8 cellular contexts compared by ENCODE assay signal in genomic region chr5:86679529-86679928, GRCh38.
DNase-seq lines count a peak whose midpoint lies in the region; ATAC-seq and TF ChIP-seq lines count a peak whose summit lies in the region.

No MANE protein-coding gene starts in this region.

- peak; percentile 51 for DNase-seq in NCI-H2107 treated with DMSO at 0.1 percent for 48 hours (lab: John Stamatoyannopoulos, UW; ENCODE audit: unreplicated experiment)
- no peak for DNase-seq in NCI-H2107 (lab: John Stamatoyannopoulos, UW)
- peak; percentile 67 for DNase-seq in NCI-H2081 treated with DMSO at 0.1 percent for 48 hours (lab: John Stamatoyannopoulos, UW)
- DNase-seq in Right ventricle myocardium superior = no peak
- no peak for DNase-seq in sciatic nerve (ENCODE audit: low spot score)
- DNase-seq in activated naive CD4-positive, alpha-beta T cell treated with Interleukin-2 at 50 U/mL for 16 hours = no peak

- 0 out of 2 replicates have a peak, but pooled peaks have one; percentile 27 for TF ChIP-seq CTCF in WI38 (IDR thresholded peaks at IDR 0.05; ENCODE audit: low read depth, low read length)

- peak; percentile 75 for ATAC-seq in HG02852 (IDR thresholded peaks at IDR 0.05; ENCODE audit: unreplicated experiment)
- peak; percentile 95 for ATAC-seq in Right ventricle myocardium superior (ENCODE audit: poor library complexity)
- ATAC-seq in sciatic nerve = peak; percentile 98

- intact Hi-C loops in Right ventricle myocardium superior (cut with DNase I) (no loop called here), sciatic nerve (cut with DNase I) (no loop called here)

- H3K4me3 ChIP-seq in WI38 (ENCODE audit: low read depth, low read length) = no peak overlapping the region

Comparison
In these comparisons a context has a peak if more than half of its experiments do, and no peak if none do; other contexts are left out.
1. DNase-seq: peak in NCI-H2107 treated with DMSO at 0.1 percent for 48 hours (single experiment) and NCI-H2081 treated with DMSO at 0.1 percent for 48 hours (single experiment); none in NCI-H2107 (single experiment), Right ventricle myocardium superior (single experiment), sciatic nerve (single experiment) and activated naive CD4-positive, alpha-beta T cell treated with Interleukin-2 at 50 U/mL for 16 hours (single experiment).
2. Peak in every context shown above with its lines, with median percentiles within 50 percentile points of each other: ATAC-seq.